In the genomic region with DNA sequence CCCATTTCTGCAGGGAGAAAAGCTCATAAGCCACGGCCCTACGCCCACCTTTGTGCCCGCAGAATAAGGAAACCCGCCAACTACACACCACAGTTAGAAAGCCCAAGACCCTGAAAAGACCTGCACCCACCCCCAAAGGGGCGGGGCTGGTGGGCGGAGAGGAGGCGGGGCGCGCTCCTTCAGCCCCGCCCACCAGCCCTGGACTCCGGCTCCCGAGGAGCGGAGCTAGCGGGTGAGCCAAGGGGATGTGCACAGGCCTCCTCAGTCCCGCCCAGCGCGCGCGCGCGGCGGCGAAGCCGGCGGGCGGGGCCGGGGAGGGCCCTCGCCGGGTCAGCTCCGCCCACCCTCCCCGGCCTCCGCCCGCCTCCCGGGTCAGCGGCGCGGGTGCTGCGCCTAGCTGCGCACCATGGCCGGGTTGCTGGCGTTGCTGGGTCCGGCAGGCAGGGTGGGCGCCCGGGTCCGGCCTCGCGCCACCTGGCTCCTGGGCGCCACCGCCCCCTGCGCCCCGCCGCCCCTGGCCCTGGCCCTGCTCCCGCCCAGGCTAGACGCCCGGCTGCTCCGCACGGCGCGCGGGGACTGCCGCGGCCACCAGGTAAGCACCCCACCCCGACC, we compare ENCODE assay signal across 8 cellular contexts. TPM values are rescaled to one million over a fixed set of nuclear protein-coding genes. Genes with fewer than 3 reads are reported as not detected.
DNase-seq lines count a peak whose midpoint lies in the region; ATAC-seq and TF ChIP-seq lines count a peak whose summit lies in the region.

A gene with protein sequence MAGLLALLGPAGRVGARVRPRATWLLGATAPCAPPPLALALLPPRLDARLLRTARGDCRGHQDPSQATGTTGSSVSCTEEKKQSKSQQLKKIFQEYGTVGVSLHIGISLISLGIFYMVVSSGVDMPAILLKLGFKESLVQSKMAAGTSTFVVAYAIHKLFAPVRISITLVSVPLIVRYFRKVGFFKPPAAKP (plus strand): TSS at position 375 of the 612 bp plus-strand sequence. CDS start 32 bp downstream, at position 407.

- H3K36me3 Mint-ChIP-seq in type B pancreatic cell, result no peaks in the 10 kb centered on the region

- peak within 1 kb of the TSS; percentile 96 for H3K4me3 Mint-ChIP-seq in type B pancreatic cell

- H3K27me3 Mint-ChIP-seq in type B pancreatic cell, result peaks cover 3% of the 10 kb centered on the region

- peaks cover 0 to 29% (median 0%) of the 10 kb centered on the region in 9 donors for H3K36me3 ChIP-seq in heart right ventricle

- H3K27ac Mint-ChIP-seq in type B pancreatic cell, result peak within 1 kb of the TSS; percentile 92

- peaks cover 22% of the 10 kb centered on the region for H3K4me1 Mint-ChIP-seq in type B pancreatic cell (ENCODE audit: unreplicated experiment)

- peaks cover 7 to 46% (median 34%) of the 10 kb centered on the region in 9 donors for H3K4me1 ChIP-seq in heart right ventricle

- ATAC-seq in HG02642 (IDR thresholded peaks at IDR 0.05; ENCODE audit: poor library complexity, unreplicated experiment) (peak; percentile 95), heart right ventricle (peak; percentile 93 to 99 (median 96))

- intact Hi-C loops in heart right ventricle (cut with DNase I) (loop anchor here in 3 of 10 donors (1.0 to 5.0 kb wide), 3 partner anchors 34 kb away; a partner anchor contains a TSS), posterior vena cava (cut with DNase I) (no loop called here)

- H3K4me3 ChIP-seq in GM08714 (ENCODE audit: low read length) (peak within 1 kb of the TSS; percentile 56; the same call in 1 of the 2 replicates), heart right ventricle (peak within 1 kb of the TSS; percentile 72 to 95 (median 90))

- H3K27me3 ChIP-seq in heart right ventricle, result peaks cover 0 to under 1% (median 0%) of the 10 kb centered on the region in 7 donors

- H3K27ac ChIP-seq in heart right ventricle, result peak within 1 kb of the TSS; percentile 72 to 97 (median 91)

- no peak for TF ChIP-seq CTCF in heart right ventricle (IDR thresholded peaks at IDR 0.05)
- TF ChIP-seq CTCF in type B pancreatic cell (conservative IDR thresholded peaks at IDR 0.05), result no peak

- WGBS in heart right ventricle, 2 donors, result 1% methylated on average over 51 to 63 of the region's 63 CpGs

- H3K9me3 ChIP-seq in heart right ventricle, result no peaks in the 10 kb centered on the region

- DNase-seq in NCI-H1105 treated with DMSO at 0.1 percent for 48 hours (lab: John Stamatoyannopoulos, UW), result peak; percentile 85
- peak; percentile 73 to 81 (median 79) for DNase-seq in T-helper 1 cell
- DNase-seq in amniotic stem cell (lab: John Stamatoyannopoulos, UW), result peak; percentile 74
- DNase-seq in heart right ventricle, result peak; percentile 87 to 90
- peak; percentile 96 for DNase-seq in posterior vena cava (ENCODE audit: low spot score)
- peak; percentile 87 for DNase-seq in type B pancreatic cell (ENCODE audit: extremely low spot score, unreplicated experiment)

- no peaks in the 10 kb centered on the region for H3K9me3 Mint-ChIP-seq in type B pancreatic cell

RNA-seq across cellular contexts. Expression of the gene that starts here (rescaled TPM):
- 10 to 100 TPM; 48.8 to 85.2 (median 57.6) TPM for total RNA-seq in heart right ventricle
- 10 to 100 TPM; 27.1 to 36.2 TPM for polyA plus RNA-seq in heart right ventricle
- 10 to 100 TPM; 34.3 to 40.3 TPM for total RNA-seq in posterior vena cava
- total RNA-seq in type B pancreatic cell (ENCODE audit: low replicate concordance), result 58.3 and 58.4 TPM in 2 replicates

Comparison
In these comparisons a context has a peak if more than half of its experiments do, and no peak if none do; other contexts are left out.
1. Peak in every context shown above with its lines: DNase-seq, ATAC-seq, H3K4me3 ChIP-seq and H3K27ac ChIP-seq.